In genomic region chr7:130940326-130940725, GRCh38 we compare ENCODE assay signal across 10 cellular contexts.
A peak's percentile ranks its signal among the peaks of the same experiment; 100 is the strongest.
DNase-seq lines count a peak whose midpoint lies in the region; ATAC-seq, FAIRE-seq and TF ChIP-seq lines count a peak whose summit lies in the region.
"Had no signal": no experiment of that assay in that cellular context is flagged by ENCODE, and none has a peak within 500 bp of the region (broad histone marks: within the 10 kb centered on the region; RNA-seq: fewer than 3 reads in every experiment).

No MANE protein-coding gene starts in this region.

- no peak for FAIRE-seq in D721Med (lab: Jason Lieb, UNC)

- H3K4me1 Mint-ChIP-seq in CD4-positive, alpha-beta memory T cell: peaks cover 72 to 96% (median 85%) of the 10 kb centered on the region in 4 donors
- peaks cover 47% of the 10 kb centered on the region for H3K4me1 Mint-ChIP-seq in neural crest cell

- H3K4me2 ChIP-seq in PC-3 (ENCODE audit: low read length): peak overlapping the region; percentile 83

- H3K9me3 ChIP-seq in CD4-positive, alpha-beta memory T cell (ENCODE audit: control insufficient read depth in 1 of 2, low read length in 2 of 2): no peaks in the 10 kb centered on the region
- no peaks in the 10 kb centered on the region for H3K9me3 ChIP-seq in PC-3 (ENCODE audit: low read length)
- H3K9me3 ChIP-seq in duodenal mucosa (ENCODE audit: control insufficient read depth in 1 of 2, low read length in 2 of 2): no peaks in the 10 kb centered on the region

- no peaks in the 10 kb centered on the region for H3K9me2 ChIP-seq in PC-3 (replicated peaks; ENCODE audit: low read length)

- no peaks in the 10 kb centered on the region for H3K9me3 Mint-ChIP-seq in CD4-positive, alpha-beta memory T cell
- H3K9me3 Mint-ChIP-seq in neural crest cell: no peaks in the 10 kb centered on the region

- no peaks in the 10 kb centered on the region for H3F3A ChIP-seq in PC-3 (ENCODE audit: low read length, unreplicated experiment)

- peak overlapping the region in 6 of 7 donors; percentile 93 to 99 (median 98) for H3K27ac Mint-ChIP-seq in CD4-positive, alpha-beta memory T cell
- no peak overlapping the region for H3K27ac Mint-ChIP-seq in neural crest cell (ENCODE audit: unreplicated experiment)

- H3K36me3 ChIP-seq in CD4-positive, alpha-beta memory T cell (ENCODE audit: insufficient read depth, low read length): no peaks in the 10 kb centered on the region
- H3K36me3 ChIP-seq in PC-3 (ENCODE audit: low read depth, low read length) (peaks cover 5% of the 10 kb centered on the region; the same call in 1 of the 2 replicates), duodenal mucosa (ENCODE audit: control insufficient read depth in 1 of 2, insufficient read depth in 2 of 2, low read length in 2 of 2) (peaks cover 4 to 7% of the 10 kb centered on the region in 2 donors)

- H3K79me2 ChIP-seq in PC-3 (ENCODE audit: low read length): peaks cover 91% of the 10 kb centered on the region

- H3K9ac ChIP-seq in PC-3 (ENCODE audit: low read length) (peak overlapping the region; percentile 86), duodenal mucosa (ENCODE audit: low read depth in 1 of 2, low read length in 2 of 2) (peak overlapping the region; percentile 83 to 90)

- peak overlapping the region; percentile 77 for H3K27ac ChIP-seq in CD4-positive, alpha-beta memory T cell (ENCODE audit: low read depth, low read length)
- H3K27ac ChIP-seq in PC-3 (ENCODE audit: low read length): peak overlapping the region; percentile 87
- peak overlapping the region; percentile 25 for H3K27ac ChIP-seq in duodenal mucosa (ENCODE audit: low read depth, low read length)

- BruUV-seq in PC-3 (replicated peaks; lab: Mats Ljungman, UMichigan): TSS peak; percentile 11

- ATAC-seq in PC-3: no peak

- no peak for DNase-seq in CD4-positive, alpha-beta memory T cell
- DNase-seq in PC-3: no peak
- DNase-seq in neural crest cell (ENCODE audit: low read depth, low spot score): no peak
- no peak for DNase-seq in D721Med (ENCODE audit: insufficient read length, low spot score)
- DNase-seq in DMS 273 treated with DMSO at 0.1 percent for 48 hours (lab: John Stamatoyannopoulos, UW): no peak
- DNase-seq in NK-92 (lab: John Stamatoyannopoulos, UW; ENCODE audit: unreplicated experiment): no peak
- no peak for DNase-seq in NCI-H1105 treated with DMSO at 0.1 percent for 48 hours (lab: John Stamatoyannopoulos, UW)
- DNase-seq: activated CD4-positive, alpha-beta T cell treated with anti-CD3 and anti-CD28 coated beads, Interleukin-2, amount 50 U/mL, for 1 hour; NCI-H510A had no signal

- CTCF ChIA-PET in CD4-positive, alpha-beta memory T cell (lab: Charles Lee; ENCODE audit: partially characterized antibody): interaction anchor here (0.6 to 6.2 kb wide), 5 partner anchors 10 to 100 kb away, joined by 3 to 29 read pairs (median 8); no protein-coding TSS in a partner anchor
- CTCF ChIA-PET in PC-3 (lab: Charles Lee): interaction anchor here (0.6 kb wide), 1 partner anchor 27 kb away, joined by 3 read pairs; no protein-coding TSS in a partner anchor

- H3K36me3 Mint-ChIP-seq in CD4-positive, alpha-beta memory T cell: peaks cover 37 to 78% of the 10 kb centered on the region in 2 donors
- H3K36me3 Mint-ChIP-seq in neural crest cell (ENCODE audit: low read depth): no peaks in the 10 kb centered on the region

- H3K4me1 ChIP-seq in CD4-positive, alpha-beta memory T cell (ENCODE audit: insufficient read depth, low read length): peaks cover 97% of the 10 kb centered on the region
- H3K4me1 ChIP-seq in PC-3 (ENCODE audit: insufficient read depth, low read length) (peaks cover 54% of the 10 kb centered on the region), duodenal mucosa (ENCODE audit: control insufficient read depth in 1 of 2, insufficient read depth in 2 of 2, low read length in 2 of 2) (peaks cover 36 to 47% of the 10 kb centered on the region in 2 donors)

- no peak overlapping the region for H2AFZ ChIP-seq in PC-3 (ENCODE audit: low read length)

- POLR2A ChIA-PET in CD4-positive, alpha-beta memory T cell (lab: Charles Lee; ENCODE audit: partially characterized antibody): interaction anchor here (1.3 to 7.8 kb wide), 4 partner anchors 10 to 167 kb away, joined by 3 to 116 read pairs (median 58); no protein-coding TSS in a partner anchor
- POLR2A ChIA-PET in PC-3 (lab: Charles Lee; ENCODE audit: unreplicated experiment): interaction anchor here (0.6 to 1.0 kb wide), 3 partner anchors 25 to 28 kb away, joined by 3 to 4 read pairs (median 4); no protein-coding TSS in a partner anchor

- no peaks in the 10 kb centered on the region for H3K27me3 ChIP-seq in CD4-positive, alpha-beta memory T cell (ENCODE audit: insufficient read depth, low read length)
- H3K27me3 ChIP-seq in PC-3 (ENCODE audit: low read length): no peaks in the 10 kb centered on the region
- H3K27me3 ChIP-seq in duodenal mucosa (ENCODE audit: control insufficient read depth in 1 of 2, insufficient read depth in 2 of 2, low read length in 2 of 2): no peaks in the 10 kb centered on the region

- intact Hi-C loops in CD4-positive, alpha-beta memory T cell (cut with micrococcal nuclease): no loop called here
- intact Hi-C loops in PC-3 (cut with micrococcal nuclease): no loop called here

- H3K27me3 Mint-ChIP-seq in CD4-positive, alpha-beta memory T cell: peaks cover 0 to 2% of the 10 kb centered on the region in 2 donors
- no peaks in the 10 kb centered on the region for H3K27me3 Mint-ChIP-seq in neural crest cell (ENCODE audit: low read depth)

- peak overlapping the region; percentile 89 to 97 (median 94) for H3K4me3 Mint-ChIP-seq in CD4-positive, alpha-beta memory T cell
- H3K4me3 Mint-ChIP-seq in neural crest cell: peak overlapping the region; percentile 30

- H3K4me3 ChIP-seq in CD4-positive, alpha-beta memory T cell (ENCODE audit: low read length in 2 of 2): peak overlapping the region; percentile 51 to 52
- H3K4me3 ChIP-seq in PC-3 (ENCODE audit: low read length) (peak overlapping the region; percentile 80), duodenal mucosa (ENCODE audit: low read depth in 1 of 2, low read length in 2 of 2) (peak overlapping the region; percentile 71 to 82)

- TF ChIP-seq CTCF in PC-3 (conservative IDR thresholded peaks at IDR 0.05; ENCODE audit: low read depth, low read length): no peak
- TF ChIP-seq CTCF in neural crest cell (conservative IDR thresholded peaks at IDR 0.05): no peak
- no peak for TF ChIP-seq CTCF in D721Med (IDR thresholded peaks at IDR 0.05; ENCODE audit: insufficient read depth, missing control alignments)

- H4K20me1 ChIP-seq in PC-3 (ENCODE audit: low read length): 0 out of 2 replicates have a peak, but pooled peaks cover 4% of the 10 kb centered on the region

Comparison
In these comparisons a context has a peak if more than half of its experiments do, and no peak if none do; other contexts are left out.
1. H3K27ac ChIP-seq: peak in every context shown above with its lines; median percentile 87 in PC-3; 77 in CD4-positive, alpha-beta memory T cell; 25 in duodenal mucosa.